ENCODE assay signal across 2 cellular contexts in genomic region chr18:74314759-74315463, GRCh38.
TF ChIP-seq lines count a peak whose summit lies in the region.

No MANE protein-coding gene starts in this region.

TF ChIP-seq in SK-N-SH, 30 proteins besides CTCF, POLR2A, EP300 and RAD21 (continued from another document):
- no peak for TF ChIP-seq PBX3 (IDR thresholded peaks at IDR 0.05)
- TF ChIP-seq GATA2 (CRISPR knock-in tag; IDR thresholded peaks at IDR 0.05) = no peak

TF ChIP-seq in SK-N-SH treated with all-trans-retinoic acid at 6 μM for 48 hours, 23 proteins besides CTCF, POLR2A, EP300 and RAD21 (continued from another document):
- TF ChIP-seq CREB5 (CRISPR knock-in tag; IDR thresholded peaks at IDR 0.05; ENCODE audit: low read depth) = no peak
